In the genomic region with DNA sequence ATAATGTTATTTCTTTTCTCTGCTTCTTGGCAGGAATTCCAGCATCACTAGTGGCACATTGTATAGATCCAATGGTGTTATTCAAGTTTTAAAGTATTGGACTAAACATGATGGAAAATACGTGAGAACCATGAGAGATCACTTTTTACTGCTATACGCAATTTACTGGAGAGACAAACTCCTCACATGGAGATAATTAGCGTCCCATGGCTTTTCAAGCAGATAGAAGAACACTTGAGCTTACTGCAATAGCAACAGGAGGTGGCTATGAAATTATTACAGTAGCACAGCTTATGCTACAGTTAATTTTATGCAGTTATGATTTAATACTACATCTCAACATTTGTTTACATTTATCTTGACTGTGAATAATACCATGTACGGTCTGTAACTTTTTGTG, we compare ENCODE assay signal across 35 cellular contexts. TPM values are rescaled to one million over a fixed set of nuclear protein-coding genes. Genes with fewer than 3 reads are reported as not detected.
"Had no signal": no experiment of that assay in that cellular context is flagged by ENCODE, and none has a peak within 500 bp of the region (broad histone marks: within the 10 kb centered on the region; RNA-seq: fewer than 3 reads in every experiment).

No MANE protein-coding gene starts in this region.

- H3K27ac ChIP-seq: left lung, lower lobe of right lung, neural progenitor cell, neutrophil, right atrium auricular region, right lobe of liver, tibial nerve, uterus had no signal

- H3K4me3 ChIP-seq: left lung, lower lobe of right lung, neural progenitor cell, right atrium auricular region, right lobe of liver, smooth muscle cell, tibial nerve, uterus had no signal

- DNase-seq: immature natural killer cell; kidney; left colon; left lung; lower lobe of right lung; mammary epithelial cell; mesenchymal stem cell; natural killer cell; nephron progenitor cell; occipital lobe; right lobe of liver; stimulated activated CD4-positive, alpha-beta T cell treated with anti-CD3 and anti-CD28 coated beads, Interleukin-1b, Interleukin-23, amount 100 ng/mL, for 48 hours; stimulated activated CD4-positive, alpha-beta T cell treated with anti-CD3 and anti-CD28 coated beads, Interleukin-2, amount 100 ng/mL, for 48 hours; stimulated activated CD4-positive, alpha-beta T cell treated with anti-CD3 and anti-CD28 coated beads, Interleukin-4, amount 100 ng/mL, for 4 hours; stimulated activated CD8-positive, alpha-beta memory T cell treated with anti-CD3 and anti-CD28 coated beads, Interleukin-4, amount 100 ng/mL, for 48 hours; stimulated activated naive CD4-positive, alpha-beta T cell treated with Interleukin-2 at 50 U/mL for 16 hours; stimulated activated naive CD8-positive, alpha-beta T cell treated with anti-CD3 and anti-CD28 coated beads, Interleukin-15, amount 100 ng/mL, for 72 hours; substantia nigra; uterus had no signal

- H3K4me2 ChIP-seq: neural progenitor cell, smooth muscle cell had no signal

- FAIRE-seq: islet of Langerhans had no signal

- H3K4me1 ChIP-seq: left lung, lower lobe of right lung, neural progenitor cell, right atrium auricular region, right lobe of liver, tibial nerve, uterus had no signal

- H3K9me3 ChIP-seq: left lung, lower lobe of right lung, neutrophil, right atrium auricular region, right lobe of liver, tibial nerve, uterus had no signal

- H2AFZ ChIP-seq: neural progenitor cell had no signal

- H3K36me3 ChIP-seq: left lung, lower lobe of right lung, neural progenitor cell, neutrophil, right atrium auricular region, right lobe of liver, tibial nerve, uterus had no signal

- H3K9ac ChIP-seq: neural progenitor cell had no signal

- ATAC-seq: left colon; left lung; lower lobe of right lung; natural killer cell; right lobe of liver; stimulated activated memory B cell treated with anti-CD40 and anti-IgM and Interleukin-4, amounts not matched to agents 10 μg/mL and 1 μg/mL and 100 μg/mL, for 72 hours; stimulated activated naive CD8-positive, alpha-beta T cell treated with anti-CD3 and anti-CD28 coated beads, Interleukin-15, amount 100 ng/mL, for 72 hours had no signal

- H3K27me3 ChIP-seq: left lung, neural progenitor cell, neutrophil, right atrium auricular region, right lobe of liver, tibial nerve, uterus had no signal

RNA-seq across cellular contexts. Expression of a gene that starts 48.4 kb away (rescaled TPM):
- total RNA-seq: left colon, lower lobe of right lung, mammary epithelial cell, pulmonary artery endothelial cell, renal cortical epithelial cell, right lobe of liver, temporal lobe, ureter, uterus had no signal
- polyA plus RNA-seq: immature natural killer cell, smooth muscle cell had no signal

RNA-seq across cellular contexts. Expression of a gene that starts 56.2 kb away (rescaled TPM):
- total RNA-seq: kidney, left colon, left lung, liver, lower lobe of right lung, mammary epithelial cell, mucosa of gallbladder, natural killer cell, occipital lobe, osteocyte, progenitor cell of endocrine pancreas, pulmonary artery endothelial cell, renal cortical epithelial cell, right atrium auricular region, right lobe of liver, skeletal muscle tissue, smooth muscle cell, tibial nerve, ureter, uterus had no signal
- polyA plus RNA-seq: immature natural killer cell, liver, mammary epithelial cell, smooth muscle cell had no signal
